ENCODE assay signal across 8 cellular contexts in the genomic region with DNA sequence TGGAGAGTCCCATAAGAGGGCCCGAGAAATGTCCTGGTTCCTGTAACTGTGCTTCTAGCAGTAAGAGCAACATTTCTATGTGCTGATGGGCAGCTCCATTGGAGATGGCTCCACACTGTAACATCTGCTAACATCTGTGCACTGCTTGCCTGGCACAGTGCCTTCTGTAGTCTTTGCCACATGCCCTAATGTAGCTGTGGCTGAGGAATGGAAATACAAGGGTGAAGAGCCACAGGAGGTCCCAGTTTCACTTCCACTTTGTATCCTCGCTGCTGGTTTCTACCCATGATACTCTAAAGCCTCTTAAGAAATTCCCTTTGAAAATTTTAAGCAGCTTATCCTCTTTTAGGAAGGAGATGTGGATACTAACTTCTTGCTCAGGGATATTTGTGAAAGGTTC.
A peak's percentile ranks its signal among the peaks of the same experiment; 100 is the strongest.
DNase-seq lines count a peak whose midpoint lies in the region; ATAC-seq and TF ChIP-seq lines count a peak whose summit lies in the region.

No MANE protein-coding gene starts in this region.

- no peaks in the 10 kb centered on the region for H3K9me3 ChIP-seq in uterus
- H3K9me3 ChIP-seq in Caco-2, result no peaks in the 10 kb centered on the region

- POLR2A ChIA-PET in Caco-2 (lab: Charles Lee), result no interaction called here

- TF ChIP-seq CTCF in GM10266 (IDR thresholded peaks at IDR 0.05; ENCODE audit: control insufficient read depth, insufficient read depth, low read depth, missing control alignments) (no peak), uterus (IDR thresholded peaks at IDR 0.05) (no peak), Caco-2 (IDR thresholded peaks at IDR 0.05; ENCODE audit: insufficient read depth in 1 of 2, low read depth in 1 of 2, low read length in 1 of 2, severe bottlenecking in 1 of 2, unreplicated experiment in 1 of 2) (no peak)

- H3K4me3 ChIP-seq in uterus (no peak overlapping the region), Caco-2 (ENCODE audit: low read depth, low read length) (no peak overlapping the region)

- H3K27me3 Mint-ChIP-seq in Caco-2 (ENCODE audit: insufficient read depth, unreplicated experiment), result no peaks in the 10 kb centered on the region

- TF ChIP-seq POLR2A in uterus (IDR thresholded peaks at IDR 0.05), result no peak

- H3K27ac Mint-ChIP-seq in Caco-2 (ENCODE audit: unreplicated experiment), result no peak overlapping the region

- no peak overlapping the region for H3K27ac ChIP-seq in uterus

- H3K4me1 Mint-ChIP-seq in Caco-2 (ENCODE audit: low read depth, unreplicated experiment), result no peaks in the 10 kb centered on the region

- H3K4me3 Mint-ChIP-seq in Caco-2 (ENCODE audit: unreplicated experiment), result no peak overlapping the region

- H3K27me3 ChIP-seq in uterus (no peaks in the 10 kb centered on the region), Caco-2 (replicated peaks; ENCODE audit: control insufficient read depth, insufficient read depth, low read length) (no peaks in the 10 kb centered on the region)

- BruUV-seq in Caco-2 (replicated peaks; lab: Mats Ljungman, UMichigan), result no TSS peak

- no peaks in the 10 kb centered on the region for H3K36me3 ChIP-seq in uterus
- H3K36me3 ChIP-seq in Caco-2 (ENCODE audit: control insufficient read depth, insufficient read depth, low read length), result no peaks in the 10 kb centered on the region

- CTCF ChIA-PET in Caco-2 (lab: Charles Lee), result no interaction called here

- ATAC-seq in GM21447 (IDR thresholded peaks at IDR 0.05; ENCODE audit: unreplicated experiment) (peak; percentile 98), HG03520 (IDR thresholded peaks at IDR 0.05; ENCODE audit: unreplicated experiment) (peak; percentile 95)

- intact Hi-C loops in uterus (cut with DNase I; ENCODE audit: low total_unique reads), result no loop called here
- intact Hi-C loops in Caco-2 (cut with micrococcal nuclease; ENCODE audit: unreplicated experiment), result no loop called here

- DNase-seq in GM10266 (ENCODE audit: extremely low spot score), result peak; percentile 38
- peak; percentile 20 for DNase-seq in fibroblast of the conjunctiva (ENCODE audit: low read depth)
- no peak for DNase-seq in uterus
- DNase-seq in AML-193 (lab: John Stamatoyannopoulos, UW), result no peak
- DNase-seq in Caco-2, result no peak
- no peak for DNase-seq in NCI-H2029 (lab: John Stamatoyannopoulos, UW)

- H3K36me3 Mint-ChIP-seq in Caco-2 (ENCODE audit: insufficient read depth, unreplicated experiment), result no peaks in the 10 kb centered on the region

- H3K4me1 ChIP-seq in uterus (no peaks in the 10 kb centered on the region), Caco-2 (no peaks in the 10 kb centered on the region)

- no peaks in the 10 kb centered on the region for H3K9me3 Mint-ChIP-seq in Caco-2 (ENCODE audit: unreplicated experiment)

Comparison
In these comparisons a context has a peak if more than half of its experiments do, and no peak if none do; other contexts are left out.
1. DNase-seq: peak in GM10266 (single experiment) and fibroblast of the conjunctiva (single experiment); none in uterus (0 of 2), AML-193 (0 of 2), Caco-2 (0 of 2) and NCI-H2029 (single experiment).